In the genomic region with DNA sequence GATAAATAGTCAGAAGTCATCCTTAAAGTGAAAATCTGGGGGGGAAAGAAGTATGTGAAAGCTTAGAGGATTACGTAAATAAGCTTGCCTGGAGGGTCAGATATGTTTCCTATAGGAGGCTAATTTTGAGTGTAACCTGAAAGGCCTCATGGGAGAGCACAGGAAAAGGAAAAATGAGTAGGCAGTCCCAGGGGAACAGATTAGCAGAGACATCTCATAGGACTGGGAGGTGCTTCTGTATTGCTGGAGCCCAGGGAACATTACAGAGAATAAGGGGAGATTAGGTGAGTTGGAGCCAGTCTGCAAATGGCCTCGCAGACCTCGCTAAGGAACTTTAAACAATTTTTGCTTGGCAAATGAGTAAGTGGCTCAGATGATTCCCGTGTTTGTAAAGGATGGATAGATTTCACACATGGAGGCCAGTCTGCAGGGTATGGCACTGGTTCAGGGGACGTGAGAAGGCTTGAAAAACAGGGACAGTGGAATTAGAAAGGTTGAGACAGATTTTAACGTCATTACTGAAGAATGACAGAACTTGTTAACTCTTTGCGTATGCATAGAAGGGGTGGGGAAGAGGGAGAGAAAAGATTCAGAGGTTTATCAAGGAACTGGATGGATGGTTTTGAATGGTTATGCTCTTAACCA, we compare ENCODE assay signal across 1 cellular context.
TF ChIP-seq lines count a peak whose summit lies in the region.

No MANE protein-coding gene starts in this region.

TF ChIP-seq in GM23338, 12 proteins besides CTCF, POLR2A, EP300 and RAD21:
- TF ChIP-seq REST (IDR thresholded peaks at IDR 0.05; ENCODE audit: unreplicated experiment) (no peak), NANOG (IDR thresholded peaks at IDR 0.05; ENCODE audit: borderline replicate concordance) (no peak)
TF ChIP-seq in GM23338: peak in this region for 0.
